Comparison of ENCODE assay signal across 1 cellular context in genomic region chr1:218344814-218345672, GRCh38.
TF ChIP-seq lines count a peak whose summit lies in the region.

Gene TGFB2, plus strand, starts transcription at chr1:218345336. Its CDS starts 1,366 bp downstream, at chr1:218346702.

TF ChIP-seq in HEK293, 187 proteins besides CTCF, POLR2A, EP300 and RAD21 (continued from another document):
- TF ChIP-seq BCL6B (tag by site-specific recombination; IDR thresholded peaks at IDR 0.05) (no peak), KLF17 (tag by site-specific recombination; IDR thresholded peaks at IDR 0.05) (peak; percentile 90), ZNF335 (tag by site-specific recombination; conservative IDR thresholded peaks at IDR 0.05) (peak; percentile 78), ZNF311 (tag by site-specific recombination; IDR thresholded peaks at IDR 0.05; ENCODE audit: borderline replicate concordance) (no peak), ZNF549 (tag by site-specific recombination; IDR thresholded peaks at IDR 0.05) (no peak), TSHZ1 (tag by site-specific recombination; IDR thresholded peaks at IDR 0.05; ENCODE audit: borderline replicate concordance) (peak; percentile 55; the same call in 1 of the 2 replicates), YY2 (tag by site-specific recombination; IDR thresholded peaks at IDR 0.05) (no peak), HOXD13 (CRISPR knock-in tag; IDR thresholded peaks at IDR 0.05; ENCODE audit: borderline replicate concordance) (no peak), ZNF660 (tag by site-specific recombination; IDR thresholded peaks at IDR 0.05) (0 out of 2 replicates have a peak, but pooled peaks have one; percentile 9), ZNF645 (tag by site-specific recombination; IDR thresholded peaks at IDR 0.05) (no peak), ZNF513 (tag by site-specific recombination; IDR thresholded peaks at IDR 0.05) (no peak), ZNF16 (tag by site-specific recombination; IDR thresholded peaks at IDR 0.05; ENCODE audit: low read depth) (no peak), ZNF600 (tag by site-specific recombination; IDR thresholded peaks at IDR 0.05) (peak; percentile 75), ZXDB (tag by site-specific recombination; IDR thresholded peaks at IDR 0.05) (no peak), ZNF544 (tag by site-specific recombination; IDR thresholded peaks at IDR 0.05) (no peak)
TF ChIP-seq in HEK293: peak in this region for 22.
